In genomic region chr19:35302446-35302845, GRCh38 we compare ENCODE assay signal across 25 cellular contexts. TPM values are rescaled to one million over a fixed set of nuclear protein-coding genes. Genes with fewer than 3 reads are reported as not detected.
DNase-seq lines count a peak whose midpoint lies in the region; ATAC-seq, FAIRE-seq and TF ChIP-seq lines count a peak whose summit lies in the region.
"Had no signal": no experiment of that assay in that cellular context is flagged by ENCODE, and none has a peak within 500 bp of the region (broad histone marks: within the 10 kb centered on the region; RNA-seq: fewer than 3 reads in every experiment).

No MANE protein-coding gene starts in this region.

- H3K14ac ChIP-seq in IMR-90 (replicated peaks; ENCODE audit: low read depth, low read length) (no peak overlapping the region), neuronal stem cell (ENCODE audit: low read length) (peak overlapping the region; percentile 4)

- H3K79me1 ChIP-seq in IMR-90 (ENCODE audit: low read depth in 1 of 2, low read length in 2 of 2) (no peaks in the 10 kb centered on the region), neuronal stem cell (ENCODE audit: low read depth, low read length) (peaks cover 4% of the 10 kb centered on the region)

- no peak overlapping the region for H3K4me3 Mint-ChIP-seq in stimulated activated naive B cell treated with anti-CD40 and anti-IgM and Interleukin-4, amounts not matched to agents 10 μg/mL and 1 μg/mL and 100 μg/mL, for 72 hours
- H3K4me3 Mint-ChIP-seq: B cell; CD4-positive, CD25-positive, alpha-beta regulatory T cell; CD8-positive, alpha-beta T cell; H9 had no signal

- H3K4me1 ChIP-seq in IMR-90 (ENCODE audit: control insufficient read depth, insufficient read depth, low read length), result no peaks in the 10 kb centered on the region
- peaks cover 57 to 67% of the 10 kb centered on the region in 2 experiments for H3K4me1 ChIP-seq in K562 (replicated peaks in 1 of 2; ENCODE audit: control insufficient read depth in 2 of 2, insufficient read depth in 2 of 2, low read length in 2 of 2)
- H3K4me1 ChIP-seq in neuronal stem cell (ENCODE audit: control insufficient read depth in 2 of 2, insufficient read depth in 1 of 2, low read depth in 1 of 2, low read length in 2 of 2), result peaks cover 0 to 1% of the 10 kb centered on the region in 2 donors

- TF ChIP-seq EP300 in K562 (IDR thresholded peaks at IDR 0.05; ENCODE audit: low read length), result no peak

- H4K91ac ChIP-seq in IMR-90 (ENCODE audit: insufficient read depth, low read depth, low read length), result no peak overlapping the region
- H4K91ac ChIP-seq in neuronal stem cell (ENCODE audit: low read depth, low read length, poor library complexity), result no peak overlapping the region

- WGBS in IMR-90 (ENCODE audit: extremely low coverage in 2 of 2, insufficient read length in 1 of 2), 2 experiments, result 59% methylated on average over 9 of the region's 16 CpGs; no CpG with 5 or more reads in 1 of the 2 experiments
- 64% methylated on average over 15 of the region's 16 CpGs for WGBS in K562 (ENCODE audit: insufficient coverage, low coverage, missing lambda C conversion rate)
- no CpG with 5 or more reads among the region's 16 CpGs for WGBS in neuronal stem cell (ENCODE audit: extremely low coverage in 2 of 2, insufficient read length in 2 of 2, insufficient replicate concordance in 1 of 2), 2 donors

- H3K4me3 ChIP-seq in IMR-90 (ENCODE audit: insufficient read depth, low read depth, low read length) (no peak overlapping the region), K562 (no peak overlapping the region), neuronal stem cell (ENCODE audit: low read length in 2 of 2) (no peak overlapping the region)
- H3K4me3 ChIP-seq: BLaER1, GM23248 had no signal

- POLR2A ChIA-PET in IMR-90 (lab: Charles Lee; ENCODE audit: unreplicated experiment), result no interaction called here
- POLR2A ChIA-PET in K562 (lab: Yijun Ruan, JAX), result interaction anchor here (0.6 to 1.2 kb wide), 2 partner anchors 13 to 14 kb away, joined by 3 to 4 read pairs; no protein-coding TSS in a partner anchor

- ATAC-seq in IMR-90 (ENCODE audit: low read depth), result no peak
- no peak for ATAC-seq in K562
- ATAC-seq in stimulated activated naive B cell treated with anti-CD40 and anti-IgM and Interleukin-4, amounts not matched to agents 10 μg/mL and 1 μg/mL and 100 μg/mL, for 72 hours (replicated peaks), result no peak
- ATAC-seq: CD8-positive, alpha-beta T cell; HCT116 had no signal

- H2AFZ ChIP-seq in IMR-90 (replicated peaks; ENCODE audit: low read length, poor library complexity) (peak overlapping the region; percentile 51), K562 (ENCODE audit: low read depth, low read length) (peak overlapping the region; percentile 53), neuronal stem cell (ENCODE audit: low read length) (no peak overlapping the region)
- H2AFZ ChIP-seq: GM23248 had no signal

- CTCF ChIA-PET in IMR-90 (lab: Yijun Ruan, JAX) (no interaction called here), K562 (lab: Yijun Ruan, JAX; ENCODE audit: low intra/inter-chr PET ratio) (no interaction called here)

- no peak overlapping the region for H2BK20ac ChIP-seq in IMR-90 (ENCODE audit: low read depth, low read length)

- H3K9me3 Mint-ChIP-seq in stimulated activated naive B cell treated with anti-CD40 and anti-IgM and Interleukin-4, amounts not matched to agents 10 μg/mL and 1 μg/mL and 100 μg/mL, for 72 hours, result no peaks in the 10 kb centered on the region
- H3K9me3 Mint-ChIP-seq: CD8-positive, alpha-beta T cell; H9 had no signal

- H3K23ac ChIP-seq in IMR-90 (ENCODE audit: low read depth, low read length) (no peak overlapping the region), neuronal stem cell (ENCODE audit: low read depth, low read length, poor library complexity) (peak overlapping the region; percentile 67)

- no peak overlapping the region for H4K5ac ChIP-seq in IMR-90 (ENCODE audit: low read depth, low read length)

- H3K9me3 ChIP-seq in IMR-90 (ENCODE audit: control insufficient read depth, insufficient read depth, low read length) (no peaks in the 10 kb centered on the region), K562 (replicated peaks; ENCODE audit: control insufficient read depth, insufficient read depth, low read depth, low read length) (no peaks in the 10 kb centered on the region), neuronal stem cell (replicated peaks in 1 of 2; ENCODE audit: control insufficient read depth in 2 of 2, insufficient read depth in 1 of 2, low read depth in 1 of 2, low read length in 2 of 2) (peaks cover 0 to 14% of the 10 kb centered on the region in 2 donors)
- H3K9me3 ChIP-seq: BLaER1, Caco-2 had no signal

- no peak overlapping the region for H2BK15ac ChIP-seq in IMR-90 (ENCODE audit: low read depth, low read length)
- H2BK15ac ChIP-seq in neuronal stem cell (ENCODE audit: low read length), result no peak overlapping the region

- H3K27me3 Mint-ChIP-seq in stimulated activated naive B cell treated with anti-CD40 and anti-IgM and Interleukin-4, amounts not matched to agents 10 μg/mL and 1 μg/mL and 100 μg/mL, for 72 hours, result no peaks in the 10 kb centered on the region
- H3K27me3 Mint-ChIP-seq: B cell; CD4-positive, CD25-positive, alpha-beta regulatory T cell had no signal

- BruUV-seq in IMR-90 (replicated peaks; lab: Mats Ljungman, UMichigan) (no TSS peak), K562 (replicated peaks; lab: Mats Ljungman, UMichigan) (no TSS peak)

- H3K18ac ChIP-seq in IMR-90 (ENCODE audit: low read depth, low read length) (no peak overlapping the region), neuronal stem cell (ENCODE audit: low read length) (no peak overlapping the region)

- no peak overlapping the region for H3K27ac ChIP-seq in IMR-90 (ENCODE audit: insufficient read depth, low read length)
- peak overlapping the region; percentile 30; the same call in 1 of the 3 replicates for H3K27ac ChIP-seq in K562 (ENCODE audit: extremely low read depth, low read depth, low read length)
- H3K27ac ChIP-seq in neuronal stem cell (replicated peaks; ENCODE audit: low read length), result no peak overlapping the region
- H3K27ac ChIP-seq: C4-2B, GM23248 had no signal

- H2BK120ac ChIP-seq in IMR-90 (ENCODE audit: low read depth, low read length) (no peak overlapping the region), neuronal stem cell (ENCODE audit: low read depth, low read length) (no peak overlapping the region)

- H2AK9ac ChIP-seq in IMR-90 (replicated peaks; ENCODE audit: low read depth, low read length, poor library complexity), result peak overlapping the region; percentile 42

- TF ChIP-seq RAD21 in IMR-90 (IDR thresholded peaks at IDR 0.05; ENCODE audit: low read length), result no peak
- no peak for TF ChIP-seq RAD21 in K562 (CRISPR knock-in tag; conservative IDR thresholded peaks at IDR 0.05 in 1 of 2, IDR thresholded peaks at IDR 0.05 in 1 of 2)

- no peaks in the 10 kb centered on the region for H3K36me3 ChIP-seq in IMR-90 (ENCODE audit: control insufficient read depth, insufficient read depth, low read length)
- no peaks in the 10 kb centered on the region for H3K36me3 ChIP-seq in K562 (ENCODE audit: control insufficient read depth, insufficient read depth, low read length)
- H3K36me3 ChIP-seq in neuronal stem cell (replicated peaks in 1 of 2; ENCODE audit: control insufficient read depth in 2 of 2, insufficient read depth in 2 of 2, low read length in 2 of 2), result peaks cover 0 to 3% of the 10 kb centered on the region in 2 donors
- H3K36me3 ChIP-seq: BLaER1 had no signal

- dilution Hi-C loops in IMR-90 (cut with HindIII; ENCODE audit: low sequenced_read_pairs, unreplicated experiment), result no loop called here

- H3K79me2 ChIP-seq in K562 (ENCODE audit: control insufficient read depth, insufficient read depth, low read length), result no peaks in the 10 kb centered on the region

- in situ Hi-C loops in IMR-90 (cut with MboI; ENCODE audit: low sequenced_read_pairs) (no loop called here), K562 (cut with MboI) (no loop called here)

- peaks cover 4% of the 10 kb centered on the region for H3K27me3 ChIP-seq in IMR-90 (ENCODE audit: control insufficient read depth, insufficient read depth, low read length)
- H3K27me3 ChIP-seq in K562 (ENCODE audit: control insufficient read depth in 2 of 2, insufficient read depth in 2 of 2, low read length in 2 of 2), result no peaks in the 10 kb centered on the region; a peak in 1 of 5 replicates
- peaks cover 0 to 6% (median 0%) of the 10 kb centered on the region in 3 experiments for H3K27me3 ChIP-seq in neuronal stem cell (ENCODE audit: control insufficient read depth in 3 of 3, insufficient read depth in 3 of 3, low read depth in 1 of 3, low read length in 3 of 3)
- H3K27me3 ChIP-seq: BLaER1 had no signal

- H2AK5ac ChIP-seq in IMR-90 (ENCODE audit: low read depth, low read length) (no peak overlapping the region), neuronal stem cell (ENCODE audit: low read depth, low read length) (no peak overlapping the region)

- no peaks in the 10 kb centered on the region for H3K36me3 Mint-ChIP-seq in stimulated activated naive B cell treated with anti-CD40 and anti-IgM and Interleukin-4, amounts not matched to agents 10 μg/mL and 1 μg/mL and 100 μg/mL, for 72 hours
- H3K36me3 Mint-ChIP-seq: CD4-positive, CD25-positive, alpha-beta regulatory T cell; CD8-positive, alpha-beta T cell had no signal

- H3K4me2 ChIP-seq in IMR-90 (ENCODE audit: low read depth, low read length) (no peak overlapping the region), K562 (ENCODE audit: insufficient read depth, low read length) (no peak overlapping the region), neuronal stem cell (ENCODE audit: insufficient read depth, low read length, poor library complexity, severe bottlenecking) (no peak overlapping the region)

- H2BK5ac ChIP-seq in IMR-90 (ENCODE audit: low read depth, low read length, poor library complexity, severe bottlenecking) (no peak overlapping the region), neuronal stem cell (ENCODE audit: low read length) (no peak overlapping the region)

- TF ChIP-seq POLR2A in IMR-90 (IDR thresholded peaks at IDR 0.05; ENCODE audit: low read depth, low read length) (no peak), K562 (conservative IDR thresholded peaks at IDR 0.05) (no peak)

- H3K4ac ChIP-seq in IMR-90 (ENCODE audit: low read depth, low read length) (no peak overlapping the region), neuronal stem cell (ENCODE audit: low read length) (no peak overlapping the region)

- peaks cover 16 to 23% of the 10 kb centered on the region in 2 donors for H3K4me1 Mint-ChIP-seq in stimulated activated naive B cell treated with anti-CD40 and anti-IgM and Interleukin-4, amounts not matched to agents 10 μg/mL and 1 μg/mL and 100 μg/mL, for 72 hours
- H3K4me1 Mint-ChIP-seq: CD4-positive, CD25-positive, alpha-beta regulatory T cell had no signal

- intact Hi-C loops in IMR-90 (cut with micrococcal nuclease), result no loop called here
- intact Hi-C loops in K562 (cut with micrococcal nuclease), result no loop called here

- no peak overlapping the region for H4K8ac ChIP-seq in IMR-90 (ENCODE audit: low read depth in 2 of 2, low read length in 2 of 2)
- H4K8ac ChIP-seq in neuronal stem cell (ENCODE audit: low read depth, low read length), result no peak overlapping the region

- H2BK12ac ChIP-seq in neuronal stem cell (ENCODE audit: low read length), result peak overlapping the region; percentile 75

- H3K56ac ChIP-seq in IMR-90 (ENCODE audit: extremely low read depth, insufficient read depth, low read length), result no peak overlapping the region

- no peak overlapping the region for H3K9ac ChIP-seq in IMR-90 (ENCODE audit: low read depth, low read length)
- H3K9ac ChIP-seq in K562 (ENCODE audit: insufficient read depth in 1 of 2, low read depth in 2 of 2, low read length in 2 of 2), result peak overlapping the region in 1 of 2 experiments; percentile 53; a peak in 2 of 4 replicates
- H3K9ac ChIP-seq in neuronal stem cell (ENCODE audit: low read depth, low read length, poor library complexity), result no peak overlapping the region
- H3K9ac ChIP-seq: BLaER1, GM23248 had no signal

- TF ChIP-seq CTCF in IMR-90 (conservative IDR thresholded peaks at IDR 0.05; ENCODE audit: low read depth, low read length) (no peak), K562 (IDR thresholded peaks at IDR 0.05 in 2 of 3, conservative IDR thresholded peaks at IDR 0.05 in 1 of 3; ENCODE audit: insufficient read depth in 2 of 3, low read depth in 1 of 3, low read length in 3 of 3) (no peak)

- H4K20me1 ChIP-seq in IMR-90 (ENCODE audit: insufficient read depth, low read length) (no peaks in the 10 kb centered on the region), K562 (replicated peaks; ENCODE audit: control insufficient read depth, insufficient read depth, low read length) (no peaks in the 10 kb centered on the region)
- H4K20me1 ChIP-seq: BLaER1 had no signal

- peaks cover 11% of the 10 kb centered on the region for H3K9me1 ChIP-seq in IMR-90 (ENCODE audit: insufficient read depth, low read length)
- H3K9me1 ChIP-seq in K562 (ENCODE audit: control insufficient read depth, insufficient read depth, low read length), result peaks cover 4% of the 10 kb centered on the region

- H3K27ac Mint-ChIP-seq in stimulated activated naive B cell treated with anti-CD40 and anti-IgM and Interleukin-4, amounts not matched to agents 10 μg/mL and 1 μg/mL and 100 μg/mL, for 72 hours, result peak overlapping the region; percentile 37
- H3K27ac Mint-ChIP-seq: CD4-positive, CD25-positive, alpha-beta regulatory T cell; CD8-positive, alpha-beta T cell had no signal

- FAIRE-seq in K562 (lab: Jason Lieb, UNC), result no peak
- FAIRE-seq: GM12891, GM18507 had no signal

- DNase-seq in IMR-90 (no peak), K562 (ENCODE audit: extremely low read depth in 1 of 4, low spot score in 3 of 4) (peak in 1 of 4 experiments; percentile 12), neuronal stem cell (ENCODE audit: low spot score) (no peak), SIG-M5 (lab: John Stamatoyannopoulos, UW) (no peak), SKM-1 treated with dmso at 0.1 percent for 144 hours (lab: John Stamatoyannopoulos, UW; ENCODE audit: unreplicated experiment) (no peak), NCI-H748 treated with DMSO at 0.1 percent for 48 hours (lab: John Stamatoyannopoulos, UW) (no peak), GDM1 (lab: John Stamatoyannopoulos, UW) (no peak)
- DNase-seq in stimulated activated naive B cell treated with anti-CD40 and anti-IgM and Interleukin-4, amounts not matched to agents 10 μg/mL and 1 μg/mL and 100 μg/mL, for 72 hours, result no peak
- DNase-seq: Caco-2; CD4-positive, CD25-positive, alpha-beta regulatory T cell; CD8-positive, alpha-beta T cell; DMS79; EL; GF-D8; GM23248; H9 had no signal

RNA-seq across cellular contexts. Expression of gene MAG, which starts 10.5 kb away (rescaled TPM):
- not detected in 2 replicates for total RNA-seq in IMR-90 (2012; rRNA removed)
- not detected in 2 replicates for polyA plus RNA-seq in IMR-90 (2012; rRNA removed)
- polyA plus RNA-seq in IMR-90 (2012; cell fraction: cytosol; rRNA removed), result not detected in 2 replicates
- polyA plus RNA-seq in IMR-90 (2012; cell fraction: nucleus; rRNA removed; ENCODE audit: low replicate concordance), result not detected in 2 replicates
- 9.6 and 21.9 TPM in 2 replicates for total RNA-seq in K562 (2011; cell fraction: chromatin; rRNA removed; ENCODE audit: low replicate concordance)
- total RNA-seq in K562 (2011; cell fraction: nucleolus; rRNA removed), result 25.2 and 25.7 TPM in 2 replicates
- 12.0 and 17.2 TPM in 2 replicates for total RNA-seq in K562 (2011; cell fraction: nucleoplasm; rRNA removed)
- 6.3 and 9.0 TPM in 2 replicates for total RNA-seq in K562 (2014; rRNA removed)
- 0.67 and 1.1 TPM in 2 replicates for total RNA-seq in K562 (2014; rRNA removed; fragmentation: Illumina TruSeq; extraction: Trizol)
- 2.8 and 4.6 TPM in 2 replicates for total RNA-seq in K562 (2015; rRNA removed; fragmentation: Illumina TruSeq; extraction: Trizol)
- total RNA-seq in K562 (2021), result 6.4 and 7.7 TPM in 2 replicates
- polyA plus RNA-seq in K562 (2011; rRNA removed), result 1.4 and 1.6 TPM in 2 replicates
- 1.6 and 6.7 TPM in 2 replicates for polyA plus RNA-seq in K562 (2011; cell fraction: cytosol; rRNA removed)
- 1.9 and 8.2 TPM in 2 replicates for polyA plus RNA-seq in K562 (2011; cell fraction: nucleus; rRNA removed)
- 2.3 and 5.2 TPM in 2 replicates for polyA plus RNA-seq in K562 (2012)
- polyA plus RNA-seq in K562 (2014; fragmentation: Illumina TruSeq; extraction: Trizol), result 0.61 and 3.3 TPM in 2 replicates
- polyA plus RNA-seq in K562 (2014; fragmentation: Nextera tagmentation; extraction: Ambion mirVana), result under 1 TPM; 0.11 to 0.39 TPM
- polyA plus RNA-seq in K562 (2014; rRNA removed), result 2.9 and 10.0 TPM in 2 replicates
- polyA minus RNA-seq in K562 (2011; rRNA and poly(A)+ RNA removed), result 1.4 TPM in 1 of 2 replicates, not detected in the other
- 3.0 and 8.6 TPM in 2 replicates for polyA minus RNA-seq in K562 (2011; cell fraction: cytosol; rRNA and poly(A)+ RNA removed)
- 3.8 and 6.6 TPM in 2 replicates for polyA minus RNA-seq in K562 (2011; cell fraction: nucleus; rRNA and poly(A)+ RNA removed)
- not detected for polyA plus RNA-seq in neuronal stem cell (2013, experiment 1 of 2)
- not detected for polyA plus RNA-seq in neuronal stem cell (2013, experiment 2 of 2)
- total RNA-seq: A172; CD4-positive, CD25-positive, alpha-beta regulatory T cell; CD8-positive, alpha-beta T cell; GM23248; H4; H9 had no signal
- polyA plus RNA-seq: AG04450, GM23248 had no signal

RNA-seq across cellular contexts. Expression of gene HAMP, which starts 20.1 kb away (rescaled TPM):
- total RNA-seq in IMR-90 (2012; rRNA removed) (under 0.01 TPM in 2 replicates), K562 (2014; rRNA removed) (not detected in 2 replicates), K562 (2014; rRNA removed; fragmentation: Illumina TruSeq; extraction: Trizol) (0.29 TPM in 1 of 2 replicates, not detected in the other), K562 (2015; rRNA removed; fragmentation: Illumina TruSeq; extraction: Trizol) (0.57 TPM in 1 of 2 replicates, not detected in the other), K562 (2021) (0.29 TPM in 2 replicates)
- polyA plus RNA-seq in IMR-90 (2012; rRNA removed) (not detected in 2 replicates), K562 (2011; rRNA removed) (0.26 and 0.39 TPM in 2 replicates), K562 (2014; fragmentation: Illumina TruSeq; extraction: Trizol) (0.64 and 1.1 TPM in 2 replicates), K562 (2014; fragmentation: Nextera tagmentation; extraction: Ambion mirVana) (1 to 10 TPM in 1 of 2 experiments, under 1 TPM in 1; 0.65 to 1.0 TPM), K562 (2014; rRNA removed) (0.05 and 0.76 TPM in 2 replicates)
- not detected in 2 replicates for polyA plus RNA-seq in IMR-90 (2012; cell fraction: cytosol; rRNA removed)
- polyA plus RNA-seq in IMR-90 (2012; cell fraction: nucleus; rRNA removed; ENCODE audit: low replicate concordance), result 0.03 and 0.25 TPM in 2 replicates
- total RNA-seq in K562 (2011; cell fraction: chromatin; rRNA removed; ENCODE audit: low replicate concordance), result 0.25 and 1.3 TPM in 2 replicates
- 1.5 and 2.1 TPM in 2 replicates for total RNA-seq in K562 (2011; cell fraction: nucleolus; rRNA removed)
- total RNA-seq in K562 (2011; cell fraction: nucleoplasm; rRNA removed), result 0.84 and 1.9 TPM in 2 replicates
- 0.74 and 3.9 TPM in 2 replicates for polyA plus RNA-seq in K562 (2011; cell fraction: cytosol; rRNA removed)
- 0.24 and 0.74 TPM in 2 replicates for polyA plus RNA-seq in K562 (2011; cell fraction: nucleus; rRNA removed)
- polyA plus RNA-seq in K562 (2012), result 0.98 and 2.0 TPM in 2 replicates
- 0.11 TPM in 1 of 2 replicates, not detected in the other for polyA minus RNA-seq in K562 (2011; rRNA and poly(A)+ RNA removed)
- polyA minus RNA-seq in K562 (2011; cell fraction: cytosol; rRNA and poly(A)+ RNA removed), result 1.6 TPM in 1 of 2 replicates, not detected in the other
- polyA minus RNA-seq in K562 (2011; cell fraction: nucleus; rRNA and poly(A)+ RNA removed), result 0.11 and 0.67 TPM in 2 replicates
- not detected for polyA plus RNA-seq in neuronal stem cell (2013, experiment 1 of 2)
- 0.01 TPM for polyA plus RNA-seq in neuronal stem cell (2013, experiment 2 of 2)
- total RNA-seq: A172, Caco-2, GM23248 had no signal
- polyA plus RNA-seq: AG04450; CD4-positive, CD25-positive, alpha-beta regulatory T cell; GM23248 had no signal

RNA-seq across cellular contexts. Expression of gene CD22, which starts 26.5 kb away (rescaled TPM):
- 0.18 TPM in 1 of 2 replicates, not detected in the other for total RNA-seq in IMR-90 (2012; rRNA removed)
- polyA plus RNA-seq in IMR-90 (2012; rRNA removed), result 0.22 TPM in 2 replicates
- 0.03 TPM in 1 of 2 replicates, not detected in the other for polyA plus RNA-seq in IMR-90 (2012; cell fraction: cytosol; rRNA removed)
- polyA plus RNA-seq in IMR-90 (2012; cell fraction: nucleus; rRNA removed; ENCODE audit: low replicate concordance), result 0.06 and 0.23 TPM in 2 replicates
- total RNA-seq in K562 (2011; cell fraction: chromatin; rRNA removed; ENCODE audit: low replicate concordance), result 29.7 and 39.0 TPM in 2 replicates
- total RNA-seq in K562 (2011; cell fraction: nucleolus; rRNA removed), result 22.1 and 24.3 TPM in 2 replicates
- total RNA-seq in K562 (2011; cell fraction: nucleoplasm; rRNA removed), result 23.2 and 26.7 TPM in 2 replicates
- total RNA-seq in K562 (2014; rRNA removed), result 5.0 and 5.3 TPM in 2 replicates
- 2.3 and 2.4 TPM in 2 replicates for total RNA-seq in K562 (2014; rRNA removed; fragmentation: Illumina TruSeq; extraction: Trizol)
- 1.7 and 2.1 TPM in 2 replicates for total RNA-seq in K562 (2015; rRNA removed; fragmentation: Illumina TruSeq; extraction: Trizol)
- 3.5 and 5.9 TPM in 2 replicates for total RNA-seq in K562 (2021)
- 2.4 and 4.2 TPM in 2 replicates for polyA plus RNA-seq in K562 (2011; rRNA removed)
- 2.3 and 3.4 TPM in 2 replicates for polyA plus RNA-seq in K562 (2011; cell fraction: cytosol; rRNA removed)
- polyA plus RNA-seq in K562 (2011; cell fraction: nucleus; rRNA removed), result 5.1 and 17.6 TPM in 2 replicates
- 3.0 and 4.6 TPM in 2 replicates for polyA plus RNA-seq in K562 (2012)
- 3.7 and 4.1 TPM in 2 replicates for polyA plus RNA-seq in K562 (2014; fragmentation: Illumina TruSeq; extraction: Trizol)
- polyA plus RNA-seq in K562 (2014; fragmentation: Nextera tagmentation; extraction: Ambion mirVana), result under 1 TPM; 0.29 to 0.84 TPM
- polyA plus RNA-seq in K562 (2014; rRNA removed), result 4.1 and 6.2 TPM in 2 replicates
- 1.4 and 6.6 TPM in 2 replicates for polyA minus RNA-seq in K562 (2011; rRNA and poly(A)+ RNA removed)
- polyA minus RNA-seq in K562 (2011; cell fraction: cytosol; rRNA and poly(A)+ RNA removed), result 3.2 TPM in 1 of 2 replicates, not detected in the other
- polyA minus RNA-seq in K562 (2011; cell fraction: nucleus; rRNA and poly(A)+ RNA removed), result 1.6 and 3.8 TPM in 2 replicates
- polyA plus RNA-seq in neuronal stem cell (2013, experiment 1 of 2), result not detected
- 0.04 TPM for polyA plus RNA-seq in neuronal stem cell (2013, experiment 2 of 2)
- total RNA-seq: Caco-2, GM23248, H9 had no signal
- polyA plus RNA-seq: AG04450 had no signal

RNA-seq across cellular contexts. Expression of gene USF2, which starts 33.7 kb away (rescaled TPM):
- total RNA-seq in IMR-90 (2012; rRNA removed) (21.3 and 27.5 TPM in 2 replicates), K562 (2014; rRNA removed) (79.6 and 92.0 TPM in 2 replicates), K562 (2014; rRNA removed; fragmentation: Illumina TruSeq; extraction: Trizol) (27.8 and 31.1 TPM in 2 replicates), K562 (2015; rRNA removed; fragmentation: Illumina TruSeq; extraction: Trizol) (41.3 and 44.8 TPM in 2 replicates), K562 (2021) (79.6 and 85.1 TPM in 2 replicates)
- polyA plus RNA-seq in IMR-90 (2012; rRNA removed) (65.6 and 82.5 TPM in 2 replicates), K562 (2011; rRNA removed) (62.5 and 69.2 TPM in 2 replicates), K562 (2014; fragmentation: Illumina TruSeq; extraction: Trizol) (57.2 and 58.4 TPM in 2 replicates), K562 (2014; fragmentation: Nextera tagmentation; extraction: Ambion mirVana) (under 1 TPM; 0.27 to 0.34 TPM), K562 (2014; rRNA removed) (78.0 and 93.7 TPM in 2 replicates)
- 65.8 and 106 TPM in 2 replicates for polyA plus RNA-seq in IMR-90 (2012; cell fraction: cytosol; rRNA removed)
- 185 and 211 TPM in 2 replicates for polyA plus RNA-seq in IMR-90 (2012; cell fraction: nucleus; rRNA removed; ENCODE audit: low replicate concordance)
- 42.6 and 101 TPM in 2 replicates for total RNA-seq in K562 (2011; cell fraction: chromatin; rRNA removed; ENCODE audit: low replicate concordance)
- total RNA-seq in K562 (2011; cell fraction: nucleolus; rRNA removed), result 81.1 and 82.5 TPM in 2 replicates
- 54.4 and 62.0 TPM in 2 replicates for total RNA-seq in K562 (2011; cell fraction: nucleoplasm; rRNA removed)
- 53.9 and 98.4 TPM in 2 replicates for polyA plus RNA-seq in K562 (2011; cell fraction: cytosol; rRNA removed)
- 102 and 108 TPM in 2 replicates for polyA plus RNA-seq in K562 (2011; cell fraction: nucleus; rRNA removed)
- polyA plus RNA-seq in K562 (2012), result 81.4 and 98.5 TPM in 2 replicates
- 31.5 and 39.4 TPM in 2 replicates for polyA minus RNA-seq in K562 (2011; rRNA and poly(A)+ RNA removed)
- polyA minus RNA-seq in K562 (2011; cell fraction: cytosol; rRNA and poly(A)+ RNA removed), result 28.5 and 53.2 TPM in 2 replicates
- 21.7 and 31.3 TPM in 2 replicates for polyA minus RNA-seq in K562 (2011; cell fraction: nucleus; rRNA and poly(A)+ RNA removed)
- 132 TPM for polyA plus RNA-seq in neuronal stem cell (2013, experiment 1 of 2)
- polyA plus RNA-seq in neuronal stem cell (2013, experiment 2 of 2), result 132 TPM

RNA-seq across cellular contexts. Expression of gene FFAR1, which starts 45.3 kb away (rescaled TPM):
- total RNA-seq in IMR-90 (2012; rRNA removed) (not detected in 2 replicates), K562 (2014; rRNA removed) (not detected in 2 replicates), K562 (2014; rRNA removed; fragmentation: Illumina TruSeq; extraction: Trizol) (not detected in 2 replicates), K562 (2015; rRNA removed; fragmentation: Illumina TruSeq; extraction: Trizol) (not detected in 2 replicates), K562 (2021) (not detected in 2 replicates)
- polyA plus RNA-seq in IMR-90 (2012; rRNA removed) (not detected in 2 replicates), K562 (2011; rRNA removed) (not detected in 2 replicates), K562 (2014; fragmentation: Illumina TruSeq; extraction: Trizol) (not detected in 2 replicates), K562 (2014; fragmentation: Nextera tagmentation; extraction: Ambion mirVana) (not detected), K562 (2014; rRNA removed) (not detected in 2 replicates)
- not detected in 2 replicates for polyA plus RNA-seq in IMR-90 (2012; cell fraction: cytosol; rRNA removed)
- not detected in 2 replicates for polyA plus RNA-seq in IMR-90 (2012; cell fraction: nucleus; rRNA removed; ENCODE audit: low replicate concordance)
- 0.28 TPM in 1 of 2 replicates, not detected in the other for total RNA-seq in K562 (2011; cell fraction: chromatin; rRNA removed; ENCODE audit: low replicate concordance)
- total RNA-seq in K562 (2011; cell fraction: nucleolus; rRNA removed), result 0.13 and 0.17 TPM in 2 replicates
- total RNA-seq in K562 (2011; cell fraction: nucleoplasm; rRNA removed), result not detected in 2 replicates
- not detected in 2 replicates for polyA plus RNA-seq in K562 (2011; cell fraction: cytosol; rRNA removed)
- polyA plus RNA-seq in K562 (2011; cell fraction: nucleus; rRNA removed), result 0.06 TPM in 1 of 2 replicates, not detected in the other
- polyA plus RNA-seq in K562 (2012), result not detected in 2 replicates
- polyA minus RNA-seq in K562 (2011; rRNA and poly(A)+ RNA removed), result not detected in 2 replicates
- polyA minus RNA-seq in K562 (2011; cell fraction: cytosol; rRNA and poly(A)+ RNA removed), result not detected in 2 replicates
- polyA minus RNA-seq in K562 (2011; cell fraction: nucleus; rRNA and poly(A)+ RNA removed), result not detected in 2 replicates
- polyA plus RNA-seq in neuronal stem cell (2013, experiment 1 of 2), result not detected
- not detected for polyA plus RNA-seq in neuronal stem cell (2013, experiment 2 of 2)
- total RNA-seq: A172; Caco-2; CD4-positive, CD25-positive, alpha-beta regulatory T cell; GM23248; H4; H9 had no signal
- polyA plus RNA-seq: AG04450; CD4-positive, CD25-positive, alpha-beta regulatory T cell; GM23248 had no signal
